In genomic region chr6:14863896-14864850, GRCh38 we compare ENCODE assay signal across 1 cellular context.
TF ChIP-seq lines count a peak whose summit lies in the region.

No MANE protein-coding gene starts in this region.

TF ChIP-seq in A549, 52 proteins besides CTCF, POLR2A, EP300 and RAD21 (continued from another document):
- no peak for TF ChIP-seq ATOH8 (CRISPR knock-in tag; IDR thresholded peaks at IDR 0.05; ENCODE audit: low read depth)
- no peak for TF ChIP-seq EHF (CRISPR knock-in tag; IDR thresholded peaks at IDR 0.05)
- no peak for TF ChIP-seq NPAS2 (CRISPR knock-in tag; IDR thresholded peaks at IDR 0.05; ENCODE audit: borderline replicate concordance)
- TF ChIP-seq PHF8 (IDR thresholded peaks at IDR 0.05; ENCODE audit: borderline replicate concordance, low read depth): no peak
TF ChIP-seq in A549: peak in this region for 0.
